Comparison of ENCODE assay signal across 8 cellular contexts in genomic region chr2:44168684-44169154, GRCh38. TPM values are rescaled to one million over a fixed set of nuclear protein-coding genes. Genes with fewer than 3 reads are reported as not detected.
A peak's percentile ranks its signal among the peaks of the same experiment; 100 is the strongest.
DNase-seq lines count a peak whose midpoint lies in the region; ATAC-seq and TF ChIP-seq lines count a peak whose summit lies in the region.

Gene PPM1B (plus strand): TSS chr2:44168875. CDS start chr2:44201200, 32,325 bp downstream.

- H3K27me3 Mint-ChIP-seq in CD4-positive, alpha-beta T cell, result no peaks in the 10 kb centered on the region

- H3K27ac ChIP-seq in CD4-positive, alpha-beta T cell (ENCODE audit: low read depth, low read length), result peak within 1 kb of the TSS; percentile 98
- peak within 1 kb of the TSS; percentile 74 for H3K27ac ChIP-seq in KMS-11

- peak within 1 kb of the TSS; percentile 94 for H3K4me2 ChIP-seq in KMS-11

- no peaks in the 10 kb centered on the region for H3K27me3 ChIP-seq in CD4-positive, alpha-beta T cell (ENCODE audit: control insufficient read depth, insufficient read depth, low read length)
- H3K27me3 ChIP-seq in KMS-11 (ENCODE audit: insufficient read depth, low read depth) (no peaks in the 10 kb centered on the region), neuron (ENCODE audit: insufficient read depth, low read length) (no peaks in the 10 kb centered on the region)

- peak within 1 kb of the TSS; percentile 64 for H3K9ac ChIP-seq in KMS-11

- peaks cover 46% of the 10 kb centered on the region for H3K79me2 ChIP-seq in KMS-11 (ENCODE audit: insufficient read depth, low read depth)

- peaks cover 31% of the 10 kb centered on the region for H3K4me1 ChIP-seq in KMS-11 (ENCODE audit: low read depth, poor library complexity, severe bottlenecking)
- peaks cover 7% of the 10 kb centered on the region for H3K4me1 ChIP-seq in neuron (ENCODE audit: insufficient read depth, low read length)

- H3K27ac Mint-ChIP-seq in CD4-positive, alpha-beta T cell, result peak within 1 kb of the TSS; percentile 99

- H3K36me3 Mint-ChIP-seq in CD4-positive, alpha-beta T cell (ENCODE audit: low read depth), result peaks cover 26% of the 10 kb centered on the region

- H2AFZ ChIP-seq in KMS-11 (ENCODE audit: low read depth) (peak within 1 kb of the TSS; percentile 46), neuron (ENCODE audit: low read depth, low read length) (peak within 1 kb of the TSS; percentile 67)

- TF ChIP-seq CTCF in CD4-positive, alpha-beta T cell (IDR thresholded peaks at IDR 0.05), result no peak
- TF ChIP-seq CTCF in KMS-11 (conservative IDR thresholded peaks at IDR 0.05; ENCODE audit: low read depth, low read length) (no peak), epithelial cell of proximal tubule (conservative IDR thresholded peaks at IDR 0.05; ENCODE audit: low read depth, low read length) (no peak), subcutaneous adipose tissue (IDR thresholded peaks at IDR 0.05; ENCODE audit: low read depth) (no peak)

- H3K36me3 ChIP-seq in KMS-11 (ENCODE audit: insufficient read depth), result no peaks in the 10 kb centered on the region
- H3K36me3 ChIP-seq in neuron (ENCODE audit: insufficient read depth, low read length), result no peaks in the 10 kb centered on the region

- H3K9me3 Mint-ChIP-seq in CD4-positive, alpha-beta T cell, result no peaks in the 10 kb centered on the region

- peaks cover 11% of the 10 kb centered on the region; the same call in 1 of the 2 replicates for H4K20me1 ChIP-seq in KMS-11 (ENCODE audit: insufficient read depth)

- H3K4me3 ChIP-seq in KMS-11 (IDR thresholded peaks at IDR 0.05; ENCODE audit: insufficient read depth, low read depth, low read length), result peak within 1 kb of the TSS; percentile 92
- peak within 1 kb of the TSS; percentile 74 for H3K4me3 ChIP-seq in epithelial cell of proximal tubule (ENCODE audit: low read depth, low read length)
- peak within 1 kb of the TSS; percentile 94 for H3K4me3 ChIP-seq in neuron (ENCODE audit: low read length)

- H3K9me3 ChIP-seq in CD4-positive, alpha-beta T cell (ENCODE audit: control insufficient read depth, low read length), result no peaks in the 10 kb centered on the region
- H3K9me3 ChIP-seq in neuron (ENCODE audit: low read length), result no peaks in the 10 kb centered on the region

- POLR2A ChIA-PET in CD4-positive, alpha-beta T cell (lab: Charles Lee), result interaction anchor here (0.8 to 5.6 kb wide), 15 partner anchors 13 to 1807 kb away, joined by 3 to 111 read pairs (median 4); partner anchors contain the start of genes CAMKMT, LRPPRC, PREPL and THADA

- H3K4me3 Mint-ChIP-seq in CD4-positive, alpha-beta T cell, result peak within 1 kb of the TSS; percentile 99

- intact Hi-C loops in CD4-positive, alpha-beta T cell (cut with DNase I, micrococcal nuclease), result loop anchor here (1.0 to 5.0 kb wide), 10 partner anchors 14 to 194 kb away; partner anchors contain the start of genes CAMKMT (in 2 of the 2), PREPL (in 2 of the 2) and LRPPRC (in 1 of the 2)

- peaks cover 42% of the 10 kb centered on the region for H3K4me1 Mint-ChIP-seq in CD4-positive, alpha-beta T cell (ENCODE audit: low read depth)

- CTCF ChIA-PET in CD4-positive, alpha-beta T cell (lab: Charles Lee), result interaction anchor here (1.2 kb wide), 1 partner anchor 49 kb away, joined by 3 read pairs; no protein-coding TSS in a partner anchor

- peak; percentile 99 to 100 (median 99) for DNase-seq in CD4-positive, alpha-beta T cell
- DNase-seq in activated CD8-positive, alpha-beta memory T cell treated with anti-CD3 and anti-CD28 coated beads, Interleukin-2, amount 50 U/mL, for 48 hours, result peak; percentile 98
- DNase-seq in epithelial cell of proximal tubule (ENCODE audit: low read depth), result no peak
- no peak for DNase-seq in kidney glomerular epithelial cell (lab: John Stamatoyannopoulos, UW)

- peak; percentile 71 for ATAC-seq in CD4-positive, alpha-beta T cell (ENCODE audit: poor library complexity)
- ATAC-seq in GM21528 (IDR thresholded peaks at IDR 0.05; ENCODE audit: low FRiP score, unreplicated experiment), result peak; percentile 68

RNA-seq across cellular contexts. Expression of gene PPM1B, which starts in this region (rescaled TPM):
- total RNA-seq in CD4-positive, alpha-beta T cell, result 10 to 100 TPM; 87.3 to 89.6 TPM
- total RNA-seq in epithelial cell of proximal tubule, result 15.3 and 21.9 TPM in 2 replicates
- total RNA-seq in subcutaneous adipose tissue, result 100 to 1,000 TPM in 1 of 4 donors, 10 to 100 TPM in 3; 73.1 to 150 (median 83.2) TPM

Comparison
In these comparisons a context has a peak if more than half of its experiments do, and no peak if none do; other contexts are left out.
1. DNase-seq: peak in CD4-positive, alpha-beta T cell (10 of 10) and activated CD8-positive, alpha-beta memory T cell treated with anti-CD3 and anti-CD28 coated beads, Interleukin-2, amount 50 U/mL, for 48 hours (single experiment); none in epithelial cell of proximal tubule (single experiment) and kidney glomerular epithelial cell (single experiment).
2. Peak in every context shown above with its lines, with median percentiles within 50 percentile points of each other: H3K4me3 ChIP-seq.